Comparison of ENCODE assay signal across 1 cellular context in genomic region chr18:80103231-80103630, GRCh38.
TF ChIP-seq lines count a peak whose summit lies in the region.

No MANE protein-coding gene starts in this region.

TF ChIP-seq in H1, 55 proteins besides CTCF, POLR2A, EP300 and RAD21 (continued from another document):
- no peak for TF ChIP-seq RFX5 (IDR thresholded peaks at IDR 0.05; ENCODE audit: borderline replicate concordance, low read depth, low read length)
- no peak for TF ChIP-seq SP4 (IDR thresholded peaks at IDR 0.05; ENCODE audit: low read length)
- TF ChIP-seq USF2 (IDR thresholded peaks at IDR 0.05; ENCODE audit: low read length), result no peak
- no peak for TF ChIP-seq TAF1 (IDR thresholded peaks at IDR 0.05; ENCODE audit: low read depth, low read length)
- TF ChIP-seq ATF3 (IDR thresholded peaks at IDR 0.05; ENCODE audit: insufficient read depth, low read depth, low read length), result no peak
- TF ChIP-seq JUND (IDR thresholded peaks at IDR 0.05; ENCODE audit: low read length), result no peak
- TF ChIP-seq EZH2 (IDR thresholded peaks at IDR 0.05; ENCODE audit: low read depth, low read length, severe bottlenecking), result no peak
- no peak for TF ChIP-seq HDAC6 (IDR thresholded peaks at IDR 0.05; ENCODE audit: low read depth, low read length)
